In genomic region chr16:52293209-52293608, GRCh38 we compare ENCODE assay signal across 28 cellular contexts.
"Had no signal": no experiment of that assay in that cellular context is flagged by ENCODE, and none has a peak within 500 bp of the region (broad histone marks: within the 10 kb centered on the region; RNA-seq: fewer than 3 reads in every experiment).

No MANE protein-coding gene starts in this region.

- H3K4me3 ChIP-seq: esophagus muscularis mucosa, heart right ventricle, left lung, lung, right lobe of liver, thoracic aorta, vagina had no signal

- H3K27ac Mint-ChIP-seq: activated CD4-positive, alpha-beta memory T cell treated with anti-CD3 and anti-CD28 coated beads, Interleukin-2, amount 10 ng/mL, durations not matched to agents 7 days and 5 days; activated CD4-positive, alpha-beta T cell treated with anti-CD3 and anti-CD28 coated beads, Interleukin-2, amount 10 ng/mL, durations not matched to agents 7 days and 5 days; activated naive CD4-positive, alpha-beta T cell treated with anti-CD3 and anti-CD28 coated beads, Interleukin-2, amount 50 U/mL, for 24 hours; activated naive CD8-positive, alpha-beta T cell treated with anti-CD3 and anti-CD28 coated beads, Interleukin-2, amount 50 U/mL, for 24 hours; activated T-helper 17 cell treated with anti-CD3 and anti-CD28 coated beads, Interleukin-2, amount 50 U/mL, for 72 hours; dendritic cell treated with granulocyte-macrophage colony-stimulating factor and Interleukin-4, amounts not matched to agents 40 ng/mL and 50 ng/mL, for 4 days; endodermal cell; nephron; type B pancreatic cell; WTC11 had no signal

- DNase-seq: activated CD4-positive, alpha-beta memory T cell treated with anti-CD3 and anti-CD28 coated beads, Interleukin-2, amount 10 ng/mL, durations not matched to agents 7 days and 5 days; activated CD4-positive, alpha-beta T cell treated with anti-CD3 and anti-CD28 coated beads for 1 hour; activated CD4-positive, alpha-beta T cell treated with anti-CD3 and anti-CD28 coated beads, Interleukin-2, amount 10 ng/mL, durations not matched to agents 7 days and 5 days; activated naive CD8-positive, alpha-beta T cell treated with anti-CD3 and anti-CD28 coated beads, Interleukin-2, amount 50 U/mL, for 24 hours; activated T-cell treated with anti-CD3 and anti-CD28 coated beads, Interleukin-2, amount 50 U/mL, for 4 hours; amygdala; endodermal cell; heart right ventricle; left lung; mesendoderm; posterior cingulate gyrus; stimulated activated CD4-positive, alpha-beta T cell treated with anti-CD3 and anti-CD28 coated beads, Interleukin-12 subunit alpha, Interleukin-12 subunit beta, amount 100 ng/mL, for 4 hours; stimulated activated CD4-positive, alpha-beta T cell treated with anti-CD3 and anti-CD28 coated beads, Interleukin-4, amount 100 ng/mL, for 1 hour; stimulated activated naive CD8-positive, alpha-beta T cell treated with anti-CD3 and anti-CD28 coated beads, Interleukin-15, Interleukin-2, amounts not matched to agents 100 U/mL and 50 U/mL, for 24 hours; T1000 had no signal

- H3K27me3 Mint-ChIP-seq: activated CD4-positive, alpha-beta memory T cell treated with anti-CD3 and anti-CD28 coated beads, Interleukin-2, amount 10 ng/mL, durations not matched to agents 7 days and 5 days; activated CD4-positive, alpha-beta T cell treated with anti-CD3 and anti-CD28 coated beads, Interleukin-2, amount 10 ng/mL, durations not matched to agents 7 days and 5 days; activated naive CD4-positive, alpha-beta T cell treated with anti-CD3 and anti-CD28 coated beads, Interleukin-2, amount 50 U/mL, for 24 hours; activated naive CD8-positive, alpha-beta T cell treated with anti-CD3 and anti-CD28 coated beads, Interleukin-2, amount 50 U/mL, for 24 hours; activated T-helper 17 cell treated with anti-CD3 and anti-CD28 coated beads, Interleukin-2, amount 50 U/mL, for 72 hours; central memory CD8-positive, alpha-beta T cell; dendritic cell treated with granulocyte-macrophage colony-stimulating factor and Interleukin-4, amounts not matched to agents 40 ng/mL and 50 ng/mL, for 4 days had no signal

- H3K4me3 Mint-ChIP-seq: activated CD4-positive, alpha-beta memory T cell treated with anti-CD3 and anti-CD28 coated beads, Interleukin-2, amount 10 ng/mL, durations not matched to agents 7 days and 5 days; activated CD4-positive, alpha-beta T cell treated with anti-CD3 and anti-CD28 coated beads, Interleukin-2, amount 10 ng/mL, durations not matched to agents 7 days and 5 days; activated naive CD4-positive, alpha-beta T cell treated with anti-CD3 and anti-CD28 coated beads, Interleukin-2, amount 50 U/mL, for 24 hours; activated naive CD8-positive, alpha-beta T cell treated with anti-CD3 and anti-CD28 coated beads, Interleukin-2, amount 50 U/mL, for 24 hours; activated T-cell treated with anti-CD3 and anti-CD28 coated beads, Interleukin-2, amount 50 U/mL, for 4 hours; activated T-helper 17 cell treated with anti-CD3 and anti-CD28 coated beads, Interleukin-2, amount 50 U/mL, for 72 hours; central memory CD8-positive, alpha-beta T cell; dendritic cell treated with granulocyte-macrophage colony-stimulating factor and Interleukin-4, amounts not matched to agents 40 ng/mL and 50 ng/mL, for 4 days; endodermal cell; nephron; type B pancreatic cell; WTC11 had no signal

- H3K9me3 ChIP-seq: esophagus muscularis mucosa, heart right ventricle, left lung, right lobe of liver, thoracic aorta, vagina had no signal

- H3K36me3 ChIP-seq: esophagus muscularis mucosa, heart right ventricle, left lung, right lobe of liver, thoracic aorta, vagina had no signal

- H3K4me1 ChIP-seq: esophagus muscularis mucosa, foreskin keratinocyte, heart right ventricle, left lung, vagina had no signal

- ATAC-seq: activated naive CD8-positive, alpha-beta T cell treated with anti-CD3 and anti-CD28 coated beads, Interleukin-2, amount 50 U/mL, for 24 hours; activated T-cell treated with anti-CD3 and anti-CD28 coated beads, Interleukin-2, amount 50 U/mL, for 4 hours; activated T-helper 17 cell treated with anti-CD3 and anti-CD28 coated beads, Interleukin-2, amount 50 U/mL, for 72 hours; left lung; stimulated activated naive CD8-positive, alpha-beta T cell treated with anti-CD3 and anti-CD28 coated beads, Interleukin-15, Interleukin-2, amounts not matched to agents 100 U/mL and 50 U/mL, for 24 hours; WTC11 had no signal

- H3K27ac ChIP-seq: esophagus muscularis mucosa, foreskin keratinocyte, heart right ventricle, left lung, thoracic aorta, vagina had no signal

- H3K9me3 Mint-ChIP-seq: endodermal cell, nephron, type B pancreatic cell had no signal

- H3K4me1 Mint-ChIP-seq: activated CD4-positive, alpha-beta memory T cell treated with anti-CD3 and anti-CD28 coated beads, Interleukin-2, amount 10 ng/mL, durations not matched to agents 7 days and 5 days; activated CD4-positive, alpha-beta T cell treated with anti-CD3 and anti-CD28 coated beads, Interleukin-2, amount 10 ng/mL, durations not matched to agents 7 days and 5 days; activated naive CD4-positive, alpha-beta T cell treated with anti-CD3 and anti-CD28 coated beads, Interleukin-2, amount 50 U/mL, for 24 hours; activated naive CD8-positive, alpha-beta T cell treated with anti-CD3 and anti-CD28 coated beads, Interleukin-2, amount 50 U/mL, for 24 hours; activated T-helper 17 cell treated with anti-CD3 and anti-CD28 coated beads, Interleukin-2, amount 50 U/mL, for 72 hours; central memory CD8-positive, alpha-beta T cell; endodermal cell; nephron had no signal

- H3K36me3 Mint-ChIP-seq: activated naive CD4-positive, alpha-beta T cell treated with anti-CD3 and anti-CD28 coated beads, Interleukin-2, amount 50 U/mL, for 24 hours; type B pancreatic cell had no signal

- H3K27me3 ChIP-seq: esophagus muscularis mucosa, foreskin keratinocyte, heart right ventricle, left lung, right lobe of liver, vagina had no signal
